8 cellular contexts compared by ENCODE assay signal in the genomic region with DNA sequence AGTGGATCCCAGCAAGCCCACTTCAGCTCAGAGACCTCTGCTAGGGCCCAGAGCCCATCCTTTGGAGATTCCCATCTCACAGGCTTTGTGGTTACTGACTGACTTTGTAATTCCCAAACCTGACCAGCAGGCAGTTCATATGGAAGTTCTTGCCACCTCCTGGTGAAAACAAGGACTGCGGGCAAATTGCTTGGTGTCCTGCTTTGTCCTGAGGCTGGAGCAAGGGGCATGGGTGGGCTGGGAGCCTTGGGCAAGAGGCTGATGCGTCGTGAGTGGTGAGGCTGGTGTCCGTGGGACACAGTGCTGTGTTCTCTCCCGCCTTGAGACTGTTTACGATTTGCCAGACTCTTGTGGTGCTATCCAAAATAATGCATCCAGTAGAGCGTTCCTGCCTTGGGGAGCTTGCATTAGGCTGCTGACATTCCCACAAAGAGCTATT.
DNase-seq lines count a peak whose midpoint lies in the region; ATAC-seq, FAIRE-seq and TF ChIP-seq lines count a peak whose summit lies in the region.

No MANE protein-coding gene starts in this region.

- 72 to 74% methylated on average over 7 of the region's 7 CpGs for WGBS in body of pancreas, 2 donors

- no peak for TF ChIP-seq POLR2A in body of pancreas (IDR thresholded peaks at IDR 0.05)

- H3K9me3 ChIP-seq in body of pancreas (no peaks in the 10 kb centered on the region), kidney (ENCODE audit: control insufficient read depth in 1 of 2, low read length in 2 of 2) (no peaks in the 10 kb centered on the region), tibial artery (no peaks in the 10 kb centered on the region)

- H3K4me3 ChIP-seq in body of pancreas (no peak overlapping the region), kidney (ENCODE audit: low read length in 2 of 2) (no peak overlapping the region), tibial artery (no peak overlapping the region)

- no peak for FAIRE-seq in kidney (lab: Jason Lieb, UNC)

- TF ChIP-seq CTCF in GM12873 (IDR thresholded peaks at IDR 0.05; ENCODE audit: insufficient read depth, low read depth, low read length, missing control alignments) (peak; percentile 70), body of pancreas (IDR thresholded peaks at IDR 0.05) (peak in 5 of 7 experiments; percentile 34 to 71 (median 61)), kidney (IDR thresholded peaks at IDR 0.05; ENCODE audit: borderline replicate concordance, extremely low read depth, insufficient read depth) (peak; percentile 51), tibial artery (IDR thresholded peaks at IDR 0.05) (peak; percentile 54 to 59)

- DNase-seq in NCI-H2171 treated with DMSO at 0.1 percent for 48 hours (lab: John Stamatoyannopoulos, UW): peak; percentile 64
- DNase-seq in body of pancreas: peak; percentile 60 to 72 (median 68)
- no peak for DNase-seq in kidney
- DNase-seq in tibial artery: peak; percentile 54 to 75
- no peak for DNase-seq in effector CD8-positive, alpha-beta T cell (lab: John Stamatoyannopoulos, UW)
- DNase-seq in activated CD4-positive, alpha-beta T cell treated with anti-CD3 and anti-CD28 coated beads, Interleukin-2, amount 50 U/mL, for 4 hours: no peak

- H3K4me1 ChIP-seq in body of pancreas (peaks cover 59% of the 10 kb centered on the region), kidney (ENCODE audit: control insufficient read depth in 1 of 2, insufficient read depth in 1 of 2, low read depth in 1 of 2, low read length in 2 of 2) (peaks cover 54 to 57% of the 10 kb centered on the region in 2 donors), tibial artery (peaks cover 13 to 72% (median 60%) of the 10 kb centered on the region in 4 donors)

- H3K9ac ChIP-seq in kidney (ENCODE audit: low read length in 2 of 2): peak overlapping the region in 1 of 2 donors; percentile 83

- H3K27ac ChIP-seq in body of pancreas (peak overlapping the region; percentile 91 to 95 (median 93)), kidney (ENCODE audit: low read depth in 2 of 2, low read length in 2 of 2) (peak overlapping the region; percentile 77 to 92), tibial artery (peak overlapping the region; percentile 84 to 88)

- ATAC-seq in body of pancreas: no peak
- no peak for ATAC-seq in GM18909 (IDR thresholded peaks at IDR 0.05; ENCODE audit: poor library complexity, unreplicated experiment)

- intact Hi-C loops in body of pancreas (cut with DNase I): loop anchor here (10.0 kb wide), 1 partner anchor 148 kb away; no protein-coding TSS in a partner anchor
- intact Hi-C loops in kidney (cut with DNase I): no loop called here
- intact Hi-C loops in tibial artery (cut with DNase I; ENCODE audit: low total_unique reads): loop anchor here (5.0 kb wide), 2 partner anchors 110 to 135 kb away; a partner anchor contains a TSS

- H3K36me3 ChIP-seq in body of pancreas (replicated peaks in 1 of 2; ENCODE audit: insufficient read depth in 1 of 2, low read depth in 2 of 2): no peaks in the 10 kb centered on the region
- H3K36me3 ChIP-seq in kidney (ENCODE audit: control insufficient read depth in 1 of 2, insufficient read depth in 2 of 2, low read length in 2 of 2): no peaks in the 10 kb centered on the region
- no peaks in the 10 kb centered on the region for H3K36me3 ChIP-seq in tibial artery

- H3K27me3 ChIP-seq in body of pancreas: no peaks in the 10 kb centered on the region
- H3K27me3 ChIP-seq in tibial artery: no peaks in the 10 kb centered on the region

Comparison
In these comparisons a context has a peak if more than half of its experiments do, and no peak if none do; other contexts are left out.
1. DNase-seq: peak in NCI-H2171 treated with DMSO at 0.1 percent for 48 hours (single experiment), body of pancreas (4 of 4) and tibial artery (2 of 2); none in kidney (single experiment), effector CD8-positive, alpha-beta T cell (single experiment) and activated CD4-positive, alpha-beta T cell treated with anti-CD3 and anti-CD28 coated beads, Interleukin-2, amount 50 U/mL, for 4 hours (0 of 2).
2. Peak in every context shown above with its lines, with median percentiles within 50 percentile points of each other: CTCF ChIP-seq and H3K27ac ChIP-seq.